In genomic region chr9:105901514-105902109, GRCh38 we compare ENCODE assay signal across 8 cellular contexts.
A peak's percentile ranks its signal among the peaks of the same experiment; 100 is the strongest.
DNase-seq lines count a peak whose midpoint lies in the region; ATAC-seq, FAIRE-seq and TF ChIP-seq lines count a peak whose summit lies in the region.

No MANE protein-coding gene starts in this region.

- DNase-seq in NCI-H2081 (lab: John Stamatoyannopoulos, UW): peak; percentile 23 to 64
- DNase-seq in NCI-H2081 treated with DMSO at 0.1 percent for 48 hours (lab: John Stamatoyannopoulos, UW): no peak
- peak; percentile 84 to 85 for DNase-seq in HAP-1 (ENCODE audit: low spot score in 2 of 2)
- peak; percentile 25 for DNase-seq in NCI-H2107 (lab: John Stamatoyannopoulos, UW)
- peak; percentile 39 for DNase-seq in bronchial epithelial cell (ENCODE audit: low read depth)
- DNase-seq in CD8-positive, alpha-beta T cell: no peak

- no peak for FAIRE-seq in bronchial epithelial cell (lab: Jason Lieb, UNC)

- TF ChIP-seq CTCF in bronchial epithelial cell (IDR thresholded peaks at IDR 0.05; ENCODE audit: insufficient read depth, low read length, severe bottlenecking) (peak; percentile 93), liver (IDR thresholded peaks at IDR 0.05; ENCODE audit: low read depth, low read length, missing input control) (peak; percentile 73)
- no peak for TF ChIP-seq CTCF in CD8-positive, alpha-beta T cell (IDR thresholded peaks at IDR 0.05)

- no peak overlapping the region for H3K4me3 Mint-ChIP-seq in CD8-positive, alpha-beta T cell

- no peaks in the 10 kb centered on the region for H3K4me1 Mint-ChIP-seq in CD8-positive, alpha-beta T cell (ENCODE audit: low read depth)

- peaks cover 7% of the 10 kb centered on the region for H3K4me1 ChIP-seq in HAP-1
- H3K4me1 ChIP-seq in liver (ENCODE audit: control insufficient read depth in 4 of 4, insufficient read depth in 4 of 4, low read length in 3 of 4): peaks cover 0 to 4% (median 0%) of the 10 kb centered on the region in 4 donors
- H3K4me1 ChIP-seq in CD8-positive, alpha-beta T cell (ENCODE audit: insufficient read depth, low read length): no peaks in the 10 kb centered on the region

- no peak overlapping the region for H3K27ac Mint-ChIP-seq in CD8-positive, alpha-beta T cell

- peaks cover 2% of the 10 kb centered on the region for H3K27me3 Mint-ChIP-seq in CD8-positive, alpha-beta T cell (ENCODE audit: low read depth)

- H3K9me3 Mint-ChIP-seq in CD8-positive, alpha-beta T cell: no peaks in the 10 kb centered on the region

- TF ChIP-seq RAD21 in liver (IDR thresholded peaks at IDR 0.05): peak; percentile 91 to 98

- POLR2A ChIA-PET in CD8-positive, alpha-beta T cell (lab: Charles Lee): no interaction called here

- in situ Hi-C loops in HAP-1 (cut with MboI; ENCODE audit: low sequenced_read_pairs): loop anchor here (5.0 kb wide), 1 partner anchor 371 kb away; no protein-coding TSS in a partner anchor

- H3K4me3 ChIP-seq in HAP-1: no peak overlapping the region
- H3K4me3 ChIP-seq in bronchial epithelial cell (ENCODE audit: low read depth, low read length): no peak overlapping the region
- H3K4me3 ChIP-seq in liver (ENCODE audit: low read depth in 1 of 3, low read length in 3 of 3): no peak overlapping the region
- no peak overlapping the region for H3K4me3 ChIP-seq in CD8-positive, alpha-beta T cell (ENCODE audit: low read depth, low read length)

- no peak for ATAC-seq in HG03095 (IDR thresholded peaks at IDR 0.05; ENCODE audit: unreplicated experiment)
- no peak for ATAC-seq in CD8-positive, alpha-beta T cell

- H3K36me3 ChIP-seq in HAP-1 (replicated peaks): no peaks in the 10 kb centered on the region
- no peaks in the 10 kb centered on the region for H3K36me3 ChIP-seq in bronchial epithelial cell (ENCODE audit: control insufficient read depth, insufficient read depth, low read length)
- H3K36me3 ChIP-seq in liver (ENCODE audit: control insufficient read depth in 4 of 4, insufficient read depth in 3 of 4, low read depth in 1 of 4, low read length in 3 of 4): no peaks in the 10 kb centered on the region
- no peaks in the 10 kb centered on the region for H3K36me3 ChIP-seq in CD8-positive, alpha-beta T cell (ENCODE audit: insufficient read depth, low read length)

- no peaks in the 10 kb centered on the region for H3K27me3 ChIP-seq in HAP-1 (ENCODE audit: low read depth)
- H3K27me3 ChIP-seq in bronchial epithelial cell (ENCODE audit: control insufficient read depth, insufficient read depth, low read length): no peaks in the 10 kb centered on the region
- H3K27me3 ChIP-seq in liver (ENCODE audit: control insufficient read depth in 4 of 4, insufficient read depth in 4 of 4, low read length in 3 of 4): no peaks in the 10 kb centered on the region
- H3K27me3 ChIP-seq in CD8-positive, alpha-beta T cell (ENCODE audit: insufficient read depth, low read length): no peaks in the 10 kb centered on the region

- intact Hi-C loops in CD8-positive, alpha-beta T cell (cut with DNase I, micrococcal nuclease): no loop called here

- H3K9me3 ChIP-seq in HAP-1 (peaks cover 3% of the 10 kb centered on the region; the same call in 1 of the 2 replicates), liver (ENCODE audit: control insufficient read depth in 4 of 4, low read length in 3 of 4) (no peaks in the 10 kb centered on the region)
- H3K9me3 ChIP-seq in CD8-positive, alpha-beta T cell (ENCODE audit: low read length): no peaks in the 10 kb centered on the region

- H3K27ac ChIP-seq in liver (ENCODE audit: low read depth in 1 of 2, low read length in 2 of 2): no peak overlapping the region
- no peak overlapping the region for H3K27ac ChIP-seq in CD8-positive, alpha-beta T cell (ENCODE audit: low read depth, low read length)

- no peak overlapping the region for H3K9ac ChIP-seq in liver (ENCODE audit: low read depth in 1 of 2, low read length in 2 of 2)

- WGBS in liver: 19% methylated on average over 4 of the region's 4 CpGs

- no peaks in the 10 kb centered on the region for H3K36me3 Mint-ChIP-seq in CD8-positive, alpha-beta T cell

- CTCF ChIA-PET in CD8-positive, alpha-beta T cell (lab: Charles Lee): no interaction called here

TF ChIP-seq in liver, 16 proteins besides CTCF, POLR2A, EP300 and RAD21:
- TF ChIP-seq FOXA1 (IDR thresholded peaks at IDR 0.05): no peak
- no peak for TF ChIP-seq NR2F2 (IDR thresholded peaks at IDR 0.05)
- no peak for TF ChIP-seq ZBTB33 (IDR thresholded peaks at IDR 0.05)
- peak in 1 of 2 donors; percentile 9 for TF ChIP-seq HNF4A (conservative IDR thresholded peaks at IDR 0.05)

Comparison
In these comparisons a context has a peak if more than half of its experiments do, and no peak if none do; other contexts are left out.
1. DNase-seq: peak in NCI-H2081 (2 of 2), HAP-1 (2 of 2), NCI-H2107 (single experiment) and bronchial epithelial cell (single experiment); none in NCI-H2081 treated with DMSO at 0.1 percent for 48 hours (single experiment) and CD8-positive, alpha-beta T cell (0 of 7).